ENCODE assay signal across 1 cellular context in the genomic region with DNA sequence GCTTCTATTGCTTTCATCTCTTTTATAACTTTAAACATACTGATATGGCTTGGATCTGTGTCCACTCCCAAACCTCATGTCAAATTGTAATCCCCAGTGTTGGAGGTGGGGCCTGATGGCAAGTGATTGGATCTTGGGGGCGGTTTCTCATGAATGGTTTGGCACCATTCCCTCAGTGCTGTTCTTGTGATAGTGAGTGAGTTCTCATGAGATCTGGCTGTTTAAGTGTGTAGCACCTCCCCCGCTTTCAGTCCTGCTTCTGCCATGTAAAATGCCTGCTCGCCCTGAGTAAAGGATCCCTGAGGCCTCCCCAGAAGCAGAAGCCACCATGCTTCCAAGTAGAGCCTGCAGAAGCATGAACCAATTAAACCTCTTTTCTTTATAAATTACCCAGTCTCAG.
A peak's percentile ranks its signal among the peaks of the same experiment; 100 is the strongest.
TF ChIP-seq lines count a peak whose summit lies in the region.

No MANE protein-coding gene starts in this region.

TF ChIP-seq in K562, 482 proteins besides CTCF, POLR2A, EP300 and RAD21 (continued from another document and continues in another):
- TF ChIP-seq EHMT2 (IDR thresholded peaks at IDR 0.05), result no peak
- no peak for TF ChIP-seq ZKSCAN1 (IDR thresholded peaks at IDR 0.05; ENCODE audit: low read depth, low read length)
- no peak for TF ChIP-seq ZNF696 (CRISPR knock-in tag; conservative IDR thresholded peaks at IDR 0.05)
- no peak for TF ChIP-seq NUFIP1 (IDR thresholded peaks at IDR 0.05; ENCODE audit: partially characterized antibody)
- TF ChIP-seq RNF2 (IDR thresholded peaks at IDR 0.05), result no peak
- TF ChIP-seq NR3C1 (CRISPR knock-in tag; IDR thresholded peaks at IDR 0.05), result no peak
- TF ChIP-seq ZBTB26 (CRISPR knock-in tag; IDR thresholded peaks at IDR 0.05), result no peak
- TF ChIP-seq CHD2 (IDR thresholded peaks at IDR 0.05; ENCODE audit: low read depth, low read length), result peak; percentile 87
- TF ChIP-seq CBX8 (IDR thresholded peaks at IDR 0.05; ENCODE audit: borderline replicate concordance, extremely low read depth, low read depth, low read length, poor library complexity, severe bottlenecking), result no peak
- TF ChIP-seq KLF16 (IDR thresholded peaks at IDR 0.05), result 0 out of 2 replicates have a peak, but pooled peaks have one; percentile 11
- TF ChIP-seq RCOR1 (IDR thresholded peaks at IDR 0.05; ENCODE audit: borderline replicate concordance in 1 of 2, low read depth in 2 of 2, low read length in 2 of 2), result peak in 1 of 2 experiments; percentile 42; a peak in 1 of 4 replicates
- TF ChIP-seq MED1 (CRISPR knock-in tag; IDR thresholded peaks at IDR 0.05; ENCODE audit: borderline replicate concordance), result no peak
- no peak for TF ChIP-seq ETV1 (tag; conservative IDR thresholded peaks at IDR 0.05; ENCODE audit: low read depth)
- TF ChIP-seq IFI16 (CRISPR knock-in tag; IDR thresholded peaks at IDR 0.05), result no peak
- no peak for TF ChIP-seq STAT6 (CRISPR knock-in tag; IDR thresholded peaks at IDR 0.05)
- TF ChIP-seq NRF1 (conservative IDR thresholded peaks at IDR 0.05 in 1 of 2, IDR thresholded peaks at IDR 0.05 in 1 of 2), result 0 out of 4 replicates have a peak, but pooled peaks of 1 of the 2 experiments have one; percentile 15
- TF ChIP-seq ZNF224 (CRISPR knock-in tag; IDR thresholded peaks at IDR 0.05), result no peak
- TF ChIP-seq ZNF431 (CRISPR knock-in tag; IDR thresholded peaks at IDR 0.05), result no peak
- TF ChIP-seq HMBOX1 (IDR thresholded peaks at IDR 0.05), result no peak
- no peak for TF ChIP-seq SMAD4 (CRISPR knock-in tag; conservative IDR thresholded peaks at IDR 0.05)
- no peak for TF ChIP-seq TAF7 (tag; IDR thresholded peaks at IDR 0.05)
- no peak for TF ChIP-seq CREB1 (IDR thresholded peaks at IDR 0.05)
- TF ChIP-seq CREB1 (CRISPR knock-in tag; IDR thresholded peaks at IDR 0.05), result no peak
- TF ChIP-seq KLF6 (CRISPR knock-in tag; IDR thresholded peaks at IDR 0.05; ENCODE audit: borderline replicate concordance), result no peak
- TF ChIP-seq EP400 (IDR thresholded peaks at IDR 0.05), result peak; percentile 48; the same call in 1 of the 2 replicates
- TF ChIP-seq, protein P1, sequence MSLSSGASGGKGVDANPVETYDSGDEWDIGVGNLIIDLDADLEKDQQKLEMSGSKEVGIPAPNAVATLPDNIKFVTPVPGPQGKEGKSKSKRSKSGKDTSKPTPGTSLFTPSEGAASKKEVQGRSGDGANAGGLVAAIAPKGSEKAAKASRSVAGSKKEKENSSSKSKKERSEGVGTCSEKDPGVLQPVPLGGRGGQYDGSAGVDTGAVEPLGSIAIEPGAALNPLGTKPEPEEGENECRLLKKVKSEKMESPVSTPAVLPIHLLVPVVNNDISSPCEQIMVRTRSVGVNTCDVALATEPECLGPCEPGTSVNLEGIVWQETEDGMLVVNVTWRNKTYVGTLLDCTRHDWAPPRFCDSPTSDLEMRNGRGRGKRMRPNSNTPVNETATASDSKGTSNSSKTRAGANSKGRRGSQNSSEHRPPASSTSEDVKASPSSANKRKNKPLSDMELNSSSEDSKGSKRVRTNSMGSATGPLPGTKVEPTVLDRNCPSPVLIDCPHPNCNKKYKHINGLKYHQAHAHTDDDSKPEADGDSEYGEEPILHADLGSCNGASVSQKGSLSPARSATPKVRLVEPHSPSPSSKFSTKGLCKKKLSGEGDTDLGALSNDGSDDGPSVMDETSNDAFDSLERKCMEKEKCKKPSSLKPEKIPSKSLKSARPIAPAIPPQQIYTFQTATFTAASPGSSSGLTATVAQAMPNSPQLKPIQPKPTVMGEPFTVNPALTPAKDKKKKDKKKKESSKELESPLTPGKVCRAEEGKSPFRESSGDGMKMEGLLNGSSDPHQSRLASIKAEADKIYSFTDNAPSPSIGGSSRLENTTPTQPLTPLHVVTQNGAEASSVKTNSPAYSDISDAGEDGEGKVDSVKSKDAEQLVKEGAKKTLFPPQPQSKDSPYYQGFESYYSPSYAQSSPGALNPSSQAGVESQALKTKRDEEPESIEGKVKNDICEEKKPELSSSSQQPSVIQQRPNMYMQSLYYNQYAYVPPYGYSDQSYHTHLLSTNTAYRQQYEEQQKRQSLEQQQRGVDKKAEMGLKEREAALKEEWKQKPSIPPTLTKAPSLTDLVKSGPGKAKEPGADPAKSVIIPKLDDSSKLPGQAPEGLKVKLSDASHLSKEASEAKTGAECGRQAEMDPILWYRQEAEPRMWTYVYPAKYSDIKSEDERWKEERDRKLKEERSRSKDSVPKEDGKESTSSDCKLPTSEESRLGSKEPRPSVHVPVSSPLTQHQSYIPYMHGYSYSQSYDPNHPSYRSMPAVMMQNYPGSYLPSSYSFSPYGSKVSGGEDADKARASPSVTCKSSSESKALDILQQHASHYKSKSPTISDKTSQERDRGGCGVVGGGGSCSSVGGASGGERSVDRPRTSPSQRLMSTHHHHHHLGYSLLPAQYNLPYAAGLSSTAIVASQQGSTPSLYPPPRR (CRISPR knock-in tag; IDR thresholded peaks at IDR 0.05; ENCODE audit: borderline replicate concordance), result no peak
- TF ChIP-seq SIX5 (IDR thresholded peaks at IDR 0.05; ENCODE audit: borderline replicate concordance in 1 of 2, insufficient read depth in 1 of 2, low read depth in 1 of 2, low read length in 2 of 2), result no peak
- no peak for TF ChIP-seq HDAC8 (tag; IDR thresholded peaks at IDR 0.05)
- TF ChIP-seq CSDE1 (IDR thresholded peaks at IDR 0.05), result no peak
- TF ChIP-seq PREB (CRISPR knock-in tag; IDR thresholded peaks at IDR 0.05), result no peak
- no peak for TF ChIP-seq GTF2E2 (tag; IDR thresholded peaks at IDR 0.05)
- TF ChIP-seq KHSRP (IDR thresholded peaks at IDR 0.05), result no peak
- TF ChIP-seq CTBP1 (IDR thresholded peaks at IDR 0.05; ENCODE audit: borderline replicate concordance), result 0 out of 2 replicates have a peak, but pooled peaks have one; percentile 17
- TF ChIP-seq ZFP30 (CRISPR knock-in tag; IDR thresholded peaks at IDR 0.05; ENCODE audit: borderline replicate concordance), result no peak
- TF ChIP-seq E2F1 (CRISPR knock-in tag; IDR thresholded peaks at IDR 0.05), result no peak
- TF ChIP-seq TEAD2 (tag; IDR thresholded peaks at IDR 0.05), result no peak
- TF ChIP-seq FOXA1 (IDR thresholded peaks at IDR 0.05; ENCODE audit: borderline replicate concordance), result no peak
- TF ChIP-seq ARID1B (IDR thresholded peaks at IDR 0.05), result peak; percentile 69
- TF ChIP-seq, protein P2, sequence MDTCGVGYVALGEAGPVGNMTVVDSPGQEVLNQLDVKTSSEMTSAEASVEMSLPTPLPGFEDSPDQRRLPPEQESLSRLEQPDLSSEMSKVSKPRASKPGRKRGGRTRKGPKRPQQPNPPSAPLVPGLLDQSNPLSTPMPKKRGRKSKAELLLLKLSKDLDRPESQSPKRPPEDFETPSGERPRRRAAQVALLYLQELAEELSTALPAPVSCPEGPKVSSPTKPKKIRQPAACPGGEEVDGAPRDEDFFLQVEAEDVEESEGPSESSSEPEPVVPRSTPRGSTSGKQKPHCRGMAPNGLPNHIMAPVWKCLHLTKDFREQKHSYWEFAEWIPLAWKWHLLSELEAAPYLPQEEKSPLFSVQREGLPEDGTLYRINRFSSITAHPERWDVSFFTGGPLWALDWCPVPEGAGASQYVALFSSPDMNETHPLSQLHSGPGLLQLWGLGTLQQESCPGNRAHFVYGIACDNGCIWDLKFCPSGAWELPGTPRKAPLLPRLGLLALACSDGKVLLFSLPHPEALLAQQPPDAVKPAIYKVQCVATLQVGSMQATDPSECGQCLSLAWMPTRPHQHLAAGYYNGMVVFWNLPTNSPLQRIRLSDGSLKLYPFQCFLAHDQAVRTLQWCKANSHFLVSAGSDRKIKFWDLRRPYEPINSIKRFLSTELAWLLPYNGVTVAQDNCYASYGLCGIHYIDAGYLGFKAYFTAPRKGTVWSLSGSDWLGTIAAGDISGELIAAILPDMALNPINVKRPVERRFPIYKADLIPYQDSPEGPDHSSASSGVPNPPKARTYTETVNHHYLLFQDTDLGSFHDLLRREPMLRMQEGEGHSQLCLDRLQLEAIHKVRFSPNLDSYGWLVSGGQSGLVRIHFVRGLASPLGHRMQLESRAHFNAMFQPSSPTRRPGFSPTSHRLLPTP (IDR thresholded peaks at IDR 0.05; ENCODE audit: borderline replicate concordance, extremely low read depth, insufficient read length), result no peak
- TF ChIP-seq PCBP1 (IDR thresholded peaks at IDR 0.05; ENCODE audit: low read depth, low read length, poor library complexity, severe bottlenecking), result no peak
- no peak for TF ChIP-seq ELF4 (CRISPR knock-in tag; IDR thresholded peaks at IDR 0.05)
- TF ChIP-seq XRCC3 (IDR thresholded peaks at IDR 0.05), result no peak
- TF ChIP-seq RBFOX2 (IDR thresholded peaks at IDR 0.05; ENCODE audit: low read depth, low read length), result no peak
- no peak for TF ChIP-seq RBM22 (IDR thresholded peaks at IDR 0.05; ENCODE audit: low read depth, low read length, poor library complexity, severe bottlenecking)
- no peak for TF ChIP-seq HNRNPH1 (optimal IDR thresholded peaks at IDR 0.05; ENCODE audit: low read depth, low read length)
- no peak for TF ChIP-seq SPI1 (IDR thresholded peaks at IDR 0.05; ENCODE audit: borderline replicate concordance, low read depth, low read length)
- TF ChIP-seq POLR2AphosphoS2 (IDR thresholded peaks at IDR 0.05; ENCODE audit: low read length), result no peak
- TF ChIP-seq ESRRA (IDR thresholded peaks at IDR 0.05; ENCODE audit: borderline replicate concordance, low read depth), result no peak
- TF ChIP-seq NFRKB (IDR thresholded peaks at IDR 0.05; ENCODE audit: low read depth), result no peak
- TF ChIP-seq CEBPB (tag; IDR thresholded peaks at IDR 0.05), result no peak
- TF ChIP-seq FOXJ2 (tag; IDR thresholded peaks at IDR 0.05), result peak; percentile 63
- TF ChIP-seq LCOR (CRISPR knock-in tag; IDR thresholded peaks at IDR 0.05), result no peak
- TF ChIP-seq CBFA2T3 (IDR thresholded peaks at IDR 0.05), result peak; percentile 67
- TF ChIP-seq JUNB (CRISPR knock-in tag; conservative IDR thresholded peaks at IDR 0.05), result no peak
- TF ChIP-seq MLLT1 (IDR thresholded peaks at IDR 0.05), result no peak
- TF ChIP-seq ZNF174 (CRISPR knock-in tag; IDR thresholded peaks at IDR 0.05), result no peak
- peak; percentile 48; the same call in 1 of the 2 replicates for TF ChIP-seq SP1 (CRISPR knock-in tag; IDR thresholded peaks at IDR 0.05)
